In the genomic region with DNA sequence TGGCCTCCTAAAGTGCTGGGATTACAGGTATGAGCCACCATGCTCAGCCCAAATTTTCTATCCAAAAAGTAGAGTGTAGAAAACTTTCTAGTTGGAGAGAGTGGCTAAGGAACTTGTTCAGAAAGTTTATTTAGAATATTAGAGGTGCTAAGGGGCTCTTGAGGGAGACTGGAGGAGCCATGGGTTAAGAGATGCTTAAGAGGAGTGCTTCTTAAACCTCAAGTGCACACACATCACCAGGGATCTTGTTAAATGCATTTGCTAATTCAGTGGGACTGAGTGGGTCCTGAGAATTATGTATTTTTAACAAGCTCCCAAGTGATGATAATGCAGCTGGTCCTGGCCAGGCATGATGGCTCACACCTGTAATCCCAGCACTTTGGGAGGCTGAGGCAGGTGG, we compare ENCODE assay signal across 29 cellular contexts.
"Had no signal": no experiment of that assay in that cellular context is flagged by ENCODE, and none has a peak within 500 bp of the region (broad histone marks: within the 10 kb centered on the region; RNA-seq: fewer than 3 reads in every experiment).

No MANE protein-coding gene starts in this region.

- H3K4me3 ChIP-seq: coronary artery, dorsolateral prefrontal cortex, esophagus muscularis mucosa, gastrocnemius medialis, heart left ventricle had no signal

- H3K27me3 Mint-ChIP-seq: activated CD4-positive, alpha-beta memory T cell treated with anti-CD3 and anti-CD28 coated beads for 36 hours; activated naive CD8-positive, alpha-beta T cell; activated T-helper 17 cell treated with anti-CD3 and anti-CD28 coated beads, Interleukin-2, amount 50 U/mL, for 72 hours; dendritic cell treated with granulocyte-macrophage colony-stimulating factor and Interleukin-4, amounts not matched to agents 40 ng/mL and 50 ng/mL, for 4 days had no signal

- DNase-seq: activated CD4-positive, alpha-beta memory T cell treated with anti-CD3 and anti-CD28 coated beads for 36 hours; activated CD4-positive, alpha-beta T cell treated with anti-CD3 and anti-CD28 coated beads for 36 hours; activated CD4-positive, alpha-beta T cell treated with anti-CD3 and anti-CD28 coated beads, Interleukin-2, amount 10 ng/mL, durations not matched to agents 24 days and 14 days; activated CD4-positive, CD25-positive, alpha-beta regulatory T cell; activated CD4-positive, CD25-positive, alpha-beta regulatory T cell treated with anti-CD3 and anti-CD28 coated beads, Interleukin-2, amount 50 U/mL, for 72 hours; activated CD8-positive, alpha-beta T cell treated with anti-CD3 and anti-CD28 coated beads, Interleukin-2, amount 10 ng/mL, durations not matched to agents 7 days and 5 days; activated effector memory CD4-positive, alpha-beta T cell treated with Interleukin-2 at 50 U/mL for 16 hours; activated gamma-delta T cell treated with Interleukin-2 at 50 U/mL for 16 hours; activated naive CD4-positive, alpha-beta T cell treated with anti-CD3 and anti-CD28 coated beads, Interleukin-2, amount 50 U/mL, for 16 hours; activated naive CD4-positive, alpha-beta T cell treated with Interleukin-2 at 50 U/mL for 16 hours; activated T-cell treated with anti-CD3 and anti-CD28 coated beads, Interleukin-2, amount 50 U/mL, for 4 hours; amniotic stem cell; anterior cingulate cortex; dorsolateral prefrontal cortex; effector memory CD4-positive, alpha-beta T cell; endodermal cell; erythroblast; gastrocnemius medialis; glutamatergic neuron; heart left ventricle; T-helper 2 cell had no signal

- H3K36me3 Mint-ChIP-seq: activated CD4-positive, alpha-beta memory T cell treated with anti-CD3 and anti-CD28 coated beads for 36 hours; activated naive CD8-positive, alpha-beta T cell had no signal

- H3K27me3 ChIP-seq: brain microvascular endothelial cell, dorsolateral prefrontal cortex, esophagus muscularis mucosa, foreskin keratinocyte, gastrocnemius medialis, heart left ventricle had no signal

- H3K9me3 Mint-ChIP-seq: activated CD4-positive, alpha-beta memory T cell treated with anti-CD3 and anti-CD28 coated beads for 36 hours; activated CD4-positive, alpha-beta T cell treated with anti-CD3 and anti-CD28 coated beads, Interleukin-2, amount 10 ng/mL, durations not matched to agents 24 days and 14 days; activated T-cell treated with anti-CD3 and anti-CD28 coated beads, Interleukin-2, amount 50 U/mL, for 4 hours; activated T-helper 17 cell treated with anti-CD3 and anti-CD28 coated beads, Interleukin-2, amount 50 U/mL, for 72 hours; central memory CD8-positive, alpha-beta T cell; dendritic cell treated with granulocyte-macrophage colony-stimulating factor and Interleukin-4, amounts not matched to agents 40 ng/mL and 50 ng/mL, for 4 days; endodermal cell had no signal

- H3K4me1 Mint-ChIP-seq: activated CD4-positive, alpha-beta T cell treated with anti-CD3 and anti-CD28 coated beads for 36 hours; activated CD4-positive, alpha-beta T cell treated with anti-CD3 and anti-CD28 coated beads, Interleukin-2, amount 10 ng/mL, durations not matched to agents 24 days and 14 days; activated T-helper 17 cell treated with anti-CD3 and anti-CD28 coated beads, Interleukin-2, amount 50 U/mL, for 72 hours; central memory CD8-positive, alpha-beta T cell had no signal

- ATAC-seq: activated CD4-positive, alpha-beta T cell treated with anti-CD3 and anti-CD28 coated beads for 36 hours; activated CD8-positive, alpha-beta T cell treated with anti-CD3 and anti-CD28 coated beads, Interleukin-2, amount 10 ng/mL, durations not matched to agents 7 days and 5 days; activated T-cell treated with anti-CD3 and anti-CD28 coated beads, Interleukin-2, amount 50 U/mL, for 4 hours; activated T-helper 17 cell treated with anti-CD3 and anti-CD28 coated beads, Interleukin-2, amount 50 U/mL, for 72 hours; gastrocnemius medialis; heart left ventricle had no signal

- H3K9me3 ChIP-seq: esophagus muscularis mucosa, gastrocnemius medialis, heart left ventricle had no signal

- H3K4me3 Mint-ChIP-seq: activated CD4-positive, alpha-beta memory T cell treated with anti-CD3 and anti-CD28 coated beads for 36 hours; activated CD4-positive, alpha-beta T cell treated with anti-CD3 and anti-CD28 coated beads for 36 hours; activated CD4-positive, alpha-beta T cell treated with anti-CD3 and anti-CD28 coated beads, Interleukin-2, amount 10 ng/mL, durations not matched to agents 24 days and 14 days; activated CD8-positive, alpha-beta T cell treated with anti-CD3 and anti-CD28 coated beads, Interleukin-2, amount 10 ng/mL, durations not matched to agents 7 days and 5 days; activated naive CD8-positive, alpha-beta T cell; activated T-cell treated with anti-CD3 and anti-CD28 coated beads, Interleukin-2, amount 50 U/mL, for 4 hours; activated T-helper 17 cell treated with anti-CD3 and anti-CD28 coated beads, Interleukin-2, amount 50 U/mL, for 72 hours; central memory CD8-positive, alpha-beta T cell; dendritic cell treated with granulocyte-macrophage colony-stimulating factor and Interleukin-4, amounts not matched to agents 40 ng/mL and 50 ng/mL, for 4 days; endodermal cell had no signal

- H3K4me1 ChIP-seq: esophagus muscularis mucosa, heart left ventricle had no signal

- H3K27ac Mint-ChIP-seq: activated CD4-positive, alpha-beta memory T cell treated with anti-CD3 and anti-CD28 coated beads for 36 hours; activated CD4-positive, alpha-beta T cell treated with anti-CD3 and anti-CD28 coated beads for 36 hours; activated CD4-positive, alpha-beta T cell treated with anti-CD3 and anti-CD28 coated beads, Interleukin-2, amount 10 ng/mL, durations not matched to agents 24 days and 14 days; activated CD8-positive, alpha-beta T cell treated with anti-CD3 and anti-CD28 coated beads, Interleukin-2, amount 10 ng/mL, durations not matched to agents 7 days and 5 days; activated naive CD8-positive, alpha-beta T cell; activated T-helper 17 cell treated with anti-CD3 and anti-CD28 coated beads, Interleukin-2, amount 50 U/mL, for 72 hours; dendritic cell treated with granulocyte-macrophage colony-stimulating factor and Interleukin-4, amounts not matched to agents 40 ng/mL and 50 ng/mL, for 4 days; endodermal cell had no signal

- H3K27ac ChIP-seq: brain microvascular endothelial cell, coronary artery, dorsolateral prefrontal cortex, esophagus muscularis mucosa, foreskin keratinocyte, gastrocnemius medialis, heart left ventricle had no signal

- H3K36me3 ChIP-seq: brain microvascular endothelial cell, esophagus muscularis mucosa, gastrocnemius medialis, heart left ventricle had no signal
